In the genomic region with DNA sequence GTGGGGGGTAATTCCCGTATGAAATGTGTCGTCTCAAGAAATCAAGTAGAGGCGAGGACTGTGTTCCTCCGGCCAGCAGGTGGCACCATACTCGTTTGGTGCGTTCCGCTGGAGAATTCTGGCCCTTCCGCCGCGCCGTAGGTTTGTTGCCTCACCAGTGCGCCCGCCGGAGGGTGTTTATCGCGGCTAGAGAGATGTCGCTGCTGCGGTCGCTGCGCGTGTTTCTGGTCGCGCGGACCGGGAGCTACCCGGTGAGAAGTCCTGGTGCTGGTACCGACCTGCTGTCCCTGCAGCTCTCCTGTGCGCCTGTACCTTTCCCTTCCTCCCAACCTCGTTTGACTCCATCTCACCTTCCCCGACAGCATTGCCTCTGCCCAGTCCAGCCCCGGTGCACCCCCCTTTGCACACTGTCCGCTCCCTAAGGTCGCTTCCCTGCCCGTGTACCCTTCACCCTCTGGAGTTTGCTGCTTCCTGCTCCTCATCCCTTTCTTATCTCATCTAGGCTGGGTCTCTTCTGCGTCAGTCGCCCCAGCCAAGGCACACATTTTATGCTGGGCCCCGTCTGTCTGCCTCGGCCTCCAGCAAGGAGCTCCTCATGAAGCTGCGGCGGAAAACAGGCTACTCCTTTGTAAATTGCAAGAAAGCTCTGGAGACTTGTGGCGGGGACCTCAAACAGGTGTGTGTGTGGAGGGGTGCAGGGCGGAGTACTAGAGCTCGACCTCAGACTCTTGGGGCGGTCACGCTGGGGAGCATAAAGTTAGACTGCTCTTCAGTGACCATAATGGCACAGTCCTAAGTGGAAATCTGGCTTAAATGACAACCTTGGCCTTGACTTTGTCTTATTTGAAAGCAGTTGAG, we compare ENCODE assay signal across 1 cellular context.
TF ChIP-seq lines count a peak whose summit lies in the region.

A gene (plus strand): TSS at position 180 of the 858 bp plus-strand sequence. CDS start 15 bp downstream, at position 195.

TF ChIP-seq in HepG2, 621 proteins besides CTCF, POLR2A, EP300 and RAD21 (continued from another document and continues in another):
- TF ChIP-seq CREB1 (IDR thresholded peaks at IDR 0.05): peak; percentile 41; the same call in 1 of the 2 replicates
- TF ChIP-seq CREB1 (CRISPR knock-in tag; IDR thresholded peaks at IDR 0.05): peak; percentile 95
- peak; percentile 85 for TF ChIP-seq CBFB (CRISPR knock-in tag; IDR thresholded peaks at IDR 0.05)
- TF ChIP-seq, protein P1, sequence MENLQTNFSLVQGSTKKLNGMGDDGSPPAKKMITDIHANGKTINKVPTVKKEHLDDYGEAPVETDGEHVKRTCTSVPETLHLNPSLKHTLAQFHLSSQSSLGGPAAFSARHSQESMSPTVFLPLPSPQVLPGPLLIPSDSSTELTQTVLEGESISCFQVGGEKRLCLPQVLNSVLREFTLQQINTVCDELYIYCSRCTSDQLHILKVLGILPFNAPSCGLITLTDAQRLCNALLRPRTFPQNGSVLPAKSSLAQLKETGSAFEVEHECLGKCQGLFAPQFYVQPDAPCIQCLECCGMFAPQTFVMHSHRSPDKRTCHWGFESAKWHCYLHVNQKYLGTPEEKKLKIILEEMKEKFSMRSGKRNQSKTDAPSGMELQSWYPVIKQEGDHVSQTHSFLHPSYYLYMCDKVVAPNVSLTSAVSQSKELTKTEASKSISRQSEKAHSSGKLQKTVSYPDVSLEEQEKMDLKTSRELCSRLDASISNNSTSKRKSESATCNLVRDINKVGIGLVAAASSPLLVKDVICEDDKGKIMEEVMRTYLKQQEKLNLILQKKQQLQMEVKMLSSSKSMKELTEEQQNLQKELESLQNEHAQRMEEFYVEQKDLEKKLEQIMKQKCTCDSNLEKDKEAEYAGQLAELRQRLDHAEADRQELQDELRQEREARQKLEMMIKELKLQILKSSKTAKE (CRISPR knock-in tag; IDR thresholded peaks at IDR 0.05; ENCODE audit: borderline replicate concordance): no peak; the same call in 1 of the 2 replicates
- TF ChIP-seq CBX5 (CRISPR knock-in tag; IDR thresholded peaks at IDR 0.05; ENCODE audit: borderline replicate concordance): peak; percentile 83; the same call in 1 of the 2 replicates
- TF ChIP-seq ZNF83 (CRISPR knock-in tag; IDR thresholded peaks at IDR 0.05; ENCODE audit: borderline replicate concordance): peak; percentile 86; the same call in 1 of the 2 replicates
- no peak for TF ChIP-seq RBM22 (optimal IDR thresholded peaks at IDR 0.05; ENCODE audit: low read length)
- TF ChIP-seq, protein P2, sequence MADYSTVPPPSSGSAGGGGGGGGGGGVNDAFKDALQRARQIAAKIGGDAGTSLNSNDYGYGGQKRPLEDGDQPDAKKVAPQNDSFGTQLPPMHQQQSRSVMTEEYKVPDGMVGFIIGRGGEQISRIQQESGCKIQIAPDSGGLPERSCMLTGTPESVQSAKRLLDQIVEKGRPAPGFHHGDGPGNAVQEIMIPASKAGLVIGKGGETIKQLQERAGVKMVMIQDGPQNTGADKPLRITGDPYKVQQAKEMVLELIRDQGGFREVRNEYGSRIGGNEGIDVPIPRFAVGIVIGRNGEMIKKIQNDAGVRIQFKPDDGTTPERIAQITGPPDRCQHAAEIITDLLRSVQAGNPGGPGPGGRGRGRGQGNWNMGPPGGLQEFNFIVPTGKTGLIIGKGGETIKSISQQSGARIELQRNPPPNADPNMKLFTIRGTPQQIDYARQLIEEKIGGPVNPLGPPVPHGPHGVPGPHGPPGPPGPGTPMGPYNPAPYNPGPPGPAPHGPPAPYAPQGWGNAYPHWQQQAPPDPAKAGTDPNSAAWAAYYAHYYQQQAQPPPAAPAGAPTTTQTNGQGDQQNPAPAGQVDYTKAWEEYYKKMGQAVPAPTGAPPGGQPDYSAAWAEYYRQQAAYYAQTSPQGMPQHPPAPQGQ (CRISPR knock-in tag; IDR thresholded peaks at IDR 0.05; ENCODE audit: borderline replicate concordance): no peak
- TF ChIP-seq EZH2 (conservative IDR thresholded peaks at IDR 0.05; ENCODE audit: low read depth, low read length): no peak
- TF ChIP-seq, protein P3, sequence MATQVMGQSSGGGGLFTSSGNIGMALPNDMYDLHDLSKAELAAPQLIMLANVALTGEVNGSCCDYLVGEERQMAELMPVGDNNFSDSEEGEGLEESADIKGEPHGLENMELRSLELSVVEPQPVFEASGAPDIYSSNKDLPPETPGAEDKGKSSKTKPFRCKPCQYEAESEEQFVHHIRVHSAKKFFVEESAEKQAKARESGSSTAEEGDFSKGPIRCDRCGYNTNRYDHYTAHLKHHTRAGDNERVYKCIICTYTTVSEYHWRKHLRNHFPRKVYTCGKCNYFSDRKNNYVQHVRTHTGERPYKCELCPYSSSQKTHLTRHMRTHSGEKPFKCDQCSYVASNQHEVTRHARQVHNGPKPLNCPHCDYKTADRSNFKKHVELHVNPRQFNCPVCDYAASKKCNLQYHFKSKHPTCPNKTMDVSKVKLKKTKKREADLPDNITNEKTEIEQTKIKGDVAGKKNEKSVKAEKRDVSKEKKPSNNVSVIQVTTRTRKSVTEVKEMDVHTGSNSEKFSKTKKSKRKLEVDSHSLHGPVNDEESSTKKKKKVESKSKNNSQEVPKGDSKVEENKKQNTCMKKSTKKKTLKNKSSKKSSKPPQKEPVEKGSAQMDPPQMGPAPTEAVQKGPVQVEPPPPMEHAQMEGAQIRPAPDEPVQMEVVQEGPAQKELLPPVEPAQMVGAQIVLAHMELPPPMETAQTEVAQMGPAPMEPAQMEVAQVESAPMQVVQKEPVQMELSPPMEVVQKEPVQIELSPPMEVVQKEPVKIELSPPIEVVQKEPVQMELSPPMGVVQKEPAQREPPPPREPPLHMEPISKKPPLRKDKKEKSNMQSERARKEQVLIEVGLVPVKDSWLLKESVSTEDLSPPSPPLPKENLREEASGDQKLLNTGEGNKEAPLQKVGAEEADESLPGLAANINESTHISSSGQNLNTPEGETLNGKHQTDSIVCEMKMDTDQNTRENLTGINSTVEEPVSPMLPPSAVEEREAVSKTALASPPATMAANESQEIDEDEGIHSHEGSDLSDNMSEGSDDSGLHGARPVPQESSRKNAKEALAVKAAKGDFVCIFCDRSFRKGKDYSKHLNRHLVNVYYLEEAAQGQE (IDR thresholded peaks at IDR 0.05; ENCODE audit: borderline replicate concordance in 1 of 2, low read depth in 1 of 2, low read length in 2 of 2): peak in 1 of 2 experiments; percentile 78; a peak in 2 of 4 replicates
- TF ChIP-seq, protein P4, sequence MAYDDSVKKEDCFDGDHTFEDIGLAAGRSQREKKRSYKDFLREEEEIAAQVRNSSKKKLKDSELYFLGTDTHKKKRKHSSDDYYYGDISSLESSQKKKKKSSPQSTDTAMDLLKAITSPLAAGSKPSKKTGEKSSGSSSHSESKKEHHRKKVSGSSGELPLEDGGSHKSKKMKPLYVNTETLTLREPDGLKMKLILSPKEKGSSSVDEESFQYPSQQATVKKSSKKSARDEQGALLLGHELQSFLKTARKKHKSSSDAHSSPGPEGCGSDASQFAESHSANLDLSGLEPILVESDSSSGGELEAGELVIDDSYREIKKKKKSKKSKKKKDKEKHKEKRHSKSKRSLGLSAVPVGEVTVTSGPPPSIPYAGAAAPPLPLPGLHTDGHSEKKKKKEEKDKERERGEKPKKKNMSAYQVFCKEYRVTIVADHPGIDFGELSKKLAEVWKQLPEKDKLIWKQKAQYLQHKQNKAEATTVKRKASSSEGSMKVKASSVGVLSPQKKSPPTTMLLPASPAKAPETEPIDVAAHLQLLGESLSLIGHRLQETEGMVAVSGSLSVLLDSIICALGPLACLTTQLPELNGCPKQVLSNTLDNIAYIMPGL (CRISPR knock-in tag; IDR thresholded peaks at IDR 0.05; ENCODE audit: borderline replicate concordance in 1 of 2, low read depth in 1 of 2): peak; percentile 93 to 98
- TF ChIP-seq ZNF337 (CRISPR knock-in tag; IDR thresholded peaks at IDR 0.05; ENCODE audit: borderline replicate concordance, low read depth): no peak
- peak; percentile 43; the same call in 1 of the 2 replicates for TF ChIP-seq MIER2 (CRISPR knock-in tag; IDR thresholded peaks at IDR 0.05)
- no peak for TF ChIP-seq SMARCC2 (IDR thresholded peaks at IDR 0.05)
- no peak for TF ChIP-seq SOX6 (IDR thresholded peaks at IDR 0.05)
- peak; percentile 78 for TF ChIP-seq SOX6 (CRISPR knock-in tag; IDR thresholded peaks at IDR 0.05)
- TF ChIP-seq ZFP1 (CRISPR knock-in tag; IDR thresholded peaks at IDR 0.05): no peak
- TF ChIP-seq ZBTB38 (CRISPR knock-in tag; IDR thresholded peaks at IDR 0.05): peak; percentile 87
- TF ChIP-seq NCOR1 (IDR thresholded peaks at IDR 0.05; ENCODE audit: borderline replicate concordance, low read length): no peak
- 0 out of 2 replicates have a peak, but pooled peaks have one; percentile 48 for TF ChIP-seq PAF1 (CRISPR knock-in tag; IDR thresholded peaks at IDR 0.05)
- no peak for TF ChIP-seq ZFP41 (CRISPR knock-in tag; IDR thresholded peaks at IDR 0.05; ENCODE audit: borderline replicate concordance)
- TF ChIP-seq, protein P5, sequence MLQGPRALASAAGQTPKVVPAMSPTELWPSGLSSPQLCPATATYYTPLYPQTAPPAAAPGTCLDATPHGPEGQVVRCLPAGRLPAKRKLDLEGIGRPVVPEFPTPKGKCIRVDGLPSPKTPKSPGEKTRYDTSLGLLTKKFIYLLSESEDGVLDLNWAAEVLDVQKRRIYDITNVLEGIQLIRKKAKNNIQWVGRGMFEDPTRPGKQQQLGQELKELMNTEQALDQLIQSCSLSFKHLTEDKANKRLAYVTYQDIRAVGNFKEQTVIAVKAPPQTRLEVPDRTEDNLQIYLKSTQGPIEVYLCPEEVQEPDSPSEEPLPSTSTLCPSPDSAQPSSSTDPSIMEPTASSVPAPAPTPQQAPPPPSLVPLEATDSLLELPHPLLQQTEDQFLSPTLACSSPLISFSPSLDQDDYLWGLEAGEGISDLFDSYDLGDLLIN (CRISPR knock-in tag; IDR thresholded peaks at IDR 0.05; ENCODE audit: borderline replicate concordance): peak; percentile 59; the same call in 1 of the 2 replicates
- peak; percentile 78; the same call in 1 of the 2 replicates for TF ChIP-seq EEA1 (CRISPR knock-in tag; IDR thresholded peaks at IDR 0.05; ENCODE audit: borderline replicate concordance)
- TF ChIP-seq ZNF207 (IDR thresholded peaks at IDR 0.05; ENCODE audit: borderline replicate concordance): no peak
- TF ChIP-seq, protein P6, sequence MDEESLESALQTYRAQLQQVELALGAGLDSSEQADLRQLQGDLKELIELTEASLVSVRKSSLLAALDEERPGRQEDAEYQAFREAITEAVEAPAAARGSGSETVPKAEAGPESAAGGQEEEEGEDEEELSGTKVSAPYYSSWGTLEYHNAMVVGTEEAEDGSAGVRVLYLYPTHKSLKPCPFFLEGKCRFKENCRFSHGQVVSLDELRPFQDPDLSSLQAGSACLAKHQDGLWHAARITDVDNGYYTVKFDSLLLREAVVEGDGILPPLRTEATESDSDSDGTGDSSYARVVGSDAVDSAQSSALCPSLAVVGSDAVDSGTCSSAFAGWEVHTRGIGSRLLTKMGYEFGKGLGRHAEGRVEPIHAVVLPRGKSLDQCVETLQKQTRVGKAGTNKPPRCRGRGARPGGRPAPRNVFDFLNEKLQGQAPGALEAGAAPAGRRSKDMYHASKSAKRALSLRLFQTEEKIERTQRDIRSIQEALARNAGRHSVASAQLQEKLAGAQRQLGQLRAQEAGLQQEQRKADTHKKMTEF (CRISPR knock-in tag; IDR thresholded peaks at IDR 0.05): peak; percentile 96
- TF ChIP-seq ZNF556 (CRISPR knock-in tag; IDR thresholded peaks at IDR 0.05; ENCODE audit: borderline replicate concordance): no peak
- peak; percentile 49; the same call in 1 of the 2 replicates for TF ChIP-seq PPARG (CRISPR knock-in tag; conservative IDR thresholded peaks at IDR 0.05)
- TF ChIP-seq, protein P7, sequence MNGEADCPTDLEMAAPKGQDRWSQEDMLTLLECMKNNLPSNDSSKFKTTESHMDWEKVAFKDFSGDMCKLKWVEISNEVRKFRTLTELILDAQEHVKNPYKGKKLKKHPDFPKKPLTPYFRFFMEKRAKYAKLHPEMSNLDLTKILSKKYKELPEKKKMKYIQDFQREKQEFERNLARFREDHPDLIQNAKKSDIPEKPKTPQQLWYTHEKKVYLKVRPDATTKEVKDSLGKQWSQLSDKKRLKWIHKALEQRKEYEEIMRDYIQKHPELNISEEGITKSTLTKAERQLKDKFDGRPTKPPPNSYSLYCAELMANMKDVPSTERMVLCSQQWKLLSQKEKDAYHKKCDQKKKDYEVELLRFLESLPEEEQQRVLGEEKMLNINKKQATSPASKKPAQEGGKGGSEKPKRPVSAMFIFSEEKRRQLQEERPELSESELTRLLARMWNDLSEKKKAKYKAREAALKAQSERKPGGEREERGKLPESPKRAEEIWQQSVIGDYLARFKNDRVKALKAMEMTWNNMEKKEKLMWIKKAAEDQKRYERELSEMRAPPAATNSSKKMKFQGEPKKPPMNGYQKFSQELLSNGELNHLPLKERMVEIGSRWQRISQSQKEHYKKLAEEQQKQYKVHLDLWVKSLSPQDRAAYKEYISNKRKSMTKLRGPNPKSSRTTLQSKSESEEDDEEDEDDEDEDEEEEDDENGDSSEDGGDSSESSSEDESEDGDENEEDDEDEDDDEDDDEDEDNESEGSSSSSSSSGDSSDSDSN (CRISPR knock-in tag; IDR thresholded peaks at IDR 0.05): peak; percentile 68
- TF ChIP-seq ZFP62 (CRISPR knock-in tag; IDR thresholded peaks at IDR 0.05): no peak
- TF ChIP-seq BORCS8-MEF2B (CRISPR knock-in tag; IDR thresholded peaks at IDR 0.05): peak; percentile 13; the same call in 1 of the 2 replicates
- TF ChIP-seq ZNF572 (CRISPR knock-in tag; IDR thresholded peaks at IDR 0.05): no peak
- TF ChIP-seq, protein P8, sequence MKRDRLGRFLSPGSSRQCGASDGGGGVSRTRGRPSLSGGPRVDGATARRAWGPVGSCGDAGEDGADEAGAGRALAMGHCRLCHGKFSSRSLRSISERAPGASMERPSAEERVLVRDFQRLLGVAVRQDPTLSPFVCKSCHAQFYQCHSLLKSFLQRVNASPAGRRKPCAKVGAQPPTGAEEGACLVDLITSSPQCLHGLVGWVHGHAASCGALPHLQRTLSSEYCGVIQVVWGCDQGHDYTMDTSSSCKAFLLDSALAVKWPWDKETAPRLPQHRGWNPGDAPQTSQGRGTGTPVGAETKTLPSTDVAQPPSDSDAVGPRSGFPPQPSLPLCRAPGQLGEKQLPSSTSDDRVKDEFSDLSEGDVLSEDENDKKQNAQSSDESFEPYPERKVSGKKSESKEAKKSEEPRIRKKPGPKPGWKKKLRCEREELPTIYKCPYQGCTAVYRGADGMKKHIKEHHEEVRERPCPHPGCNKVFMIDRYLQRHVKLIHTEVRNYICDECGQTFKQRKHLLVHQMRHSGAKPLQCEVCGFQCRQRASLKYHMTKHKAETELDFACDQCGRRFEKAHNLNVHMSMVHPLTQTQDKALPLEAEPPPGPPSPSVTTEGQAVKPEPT (CRISPR knock-in tag; IDR thresholded peaks at IDR 0.05; ENCODE audit: low read depth): no peak
- TF ChIP-seq, protein P9, sequence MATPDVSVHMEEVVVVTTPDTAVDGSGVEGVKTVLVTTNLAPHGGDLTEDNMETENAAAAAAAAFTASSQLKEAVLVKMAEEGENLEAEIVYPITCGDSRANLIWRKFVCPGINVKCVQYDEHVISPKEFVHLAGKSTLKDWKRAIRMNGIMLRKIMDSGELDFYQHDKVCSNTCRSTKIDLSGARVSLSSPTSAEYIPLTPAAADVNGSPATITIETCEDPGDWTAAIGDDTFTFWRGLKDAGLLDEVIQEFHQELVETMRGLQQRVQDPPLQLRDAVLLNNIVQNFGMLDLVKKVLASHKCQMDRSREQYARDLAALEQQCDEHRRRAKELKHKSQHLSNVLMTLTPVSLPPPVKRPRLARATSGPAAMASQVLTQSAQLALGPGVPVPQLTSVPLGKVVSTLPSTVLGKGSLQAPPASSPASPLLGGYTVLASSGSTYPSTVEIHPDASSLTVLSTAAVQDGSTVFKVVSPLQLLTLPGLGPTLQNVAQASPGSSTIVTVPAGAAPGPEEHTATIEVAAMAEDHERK (CRISPR knock-in tag; IDR thresholded peaks at IDR 0.05; ENCODE audit: low read depth): peak; percentile 26; the same call in 1 of the 2 replicates
